In genomic region chr15:38885001-38885400, GRCh38 we compare ENCODE assay signal across 19 cellular contexts.
DNase-seq lines count a peak whose midpoint lies in the region; TF ChIP-seq lines count a peak whose summit lies in the region.
"Had no signal": no experiment of that assay in that cellular context is flagged by ENCODE, and none has a peak within 500 bp of the region (broad histone marks: within the 10 kb centered on the region; RNA-seq: fewer than 3 reads in every experiment).

No MANE protein-coding gene starts in this region.

- H3K27me3 Mint-ChIP-seq in neural crest cell (ENCODE audit: low read depth): no peaks in the 10 kb centered on the region
- H3K27me3 Mint-ChIP-seq: type B pancreatic cell had no signal

- H3K4me1 ChIP-seq in SJCRH30 (peaks cover 65% of the 10 kb centered on the region), esophagus squamous epithelium (peaks cover 0 to 26% (median 0%) of the 10 kb centered on the region in 3 donors)

- no peaks in the 10 kb centered on the region for H3K27me3 ChIP-seq in SJCRH30
- no peaks in the 10 kb centered on the region for H3K27me3 ChIP-seq in esophagus squamous epithelium

- H3K4me1 Mint-ChIP-seq in neural crest cell: peaks cover 16% of the 10 kb centered on the region
- H3K4me1 Mint-ChIP-seq: B cell, H9 had no signal

- H3K27ac ChIP-seq in SJCRH30: peak overlapping the region; percentile 94
- H3K27ac ChIP-seq in esophagus squamous epithelium: peak overlapping the region in 3 of 4 donors; percentile 45 to 71 (median 53)
- H3K27ac ChIP-seq: KMS-11 had no signal

- H3K27ac Mint-ChIP-seq in neural crest cell (ENCODE audit: unreplicated experiment): peak overlapping the region; percentile 79
- H3K27ac Mint-ChIP-seq: activated T-cell treated with anti-CD3 and anti-CD28 coated beads, Interleukin-2, amount 50 U/mL, for 72 hours; B cell; natural killer cell treated with Interleukin-12 subunit alpha and Interleukin-12 subunit beta and Interleukin-15 and Interleukin-18, amount 100 ng/mL, for 72 hours; type B pancreatic cell had no signal

- intact Hi-C loops in esophagus squamous epithelium (cut with DNase I): no loop called here

- H3K4me3 ChIP-seq in SJCRH30 (peak overlapping the region; percentile 32), esophagus squamous epithelium (no peak overlapping the region)

- TF ChIP-seq POLR2A in esophagus squamous epithelium (IDR thresholded peaks at IDR 0.05): no peak

- TF ChIP-seq CTCF in esophagus squamous epithelium (IDR thresholded peaks at IDR 0.05): no peak
- TF ChIP-seq CTCF in neural crest cell (conservative IDR thresholded peaks at IDR 0.05): no peak

- no peaks in the 10 kb centered on the region for H3K36me3 ChIP-seq in SJCRH30
- no peaks in the 10 kb centered on the region for H3K36me3 ChIP-seq in esophagus squamous epithelium

- H3K9me3 ChIP-seq in SJCRH30 (replicated peaks) (no peaks in the 10 kb centered on the region), esophagus squamous epithelium (no peaks in the 10 kb centered on the region)

- H3K36me3 Mint-ChIP-seq in neural crest cell (ENCODE audit: low read depth): no peaks in the 10 kb centered on the region
- H3K36me3 Mint-ChIP-seq: natural killer cell treated with Interleukin-12 subunit alpha and Interleukin-12 subunit beta and Interleukin-15 and Interleukin-18, amount 100 ng/mL, for 72 hours; type B pancreatic cell had no signal

- 51 to 60% methylated on average over 3 of the region's 3 CpGs for WGBS in esophagus squamous epithelium, 2 donors

- peaks cover 3% of the 10 kb centered on the region for H3K9me3 Mint-ChIP-seq in neural crest cell
- H3K9me3 Mint-ChIP-seq: activated T-cell treated with anti-CD3 and anti-CD28 coated beads, Interleukin-2, amount 50 U/mL, for 72 hours; H9; natural killer cell treated with Interleukin-12 subunit alpha and Interleukin-12 subunit beta and Interleukin-15 and Interleukin-18, amount 100 ng/mL, for 72 hours had no signal

- H3K4me3 Mint-ChIP-seq in neural crest cell: no peak overlapping the region
- H3K4me3 Mint-ChIP-seq: activated T-cell treated with anti-CD3 and anti-CD28 coated beads, Interleukin-2, amount 50 U/mL, for 72 hours; B cell; H9; natural killer cell treated with Interleukin-12 subunit alpha and Interleukin-12 subunit beta and Interleukin-15 and Interleukin-18, amount 100 ng/mL, for 72 hours; type B pancreatic cell had no signal

- DNase-seq in EL (peak; percentile 58), SJCRH30 (peak; percentile 83 to 87), esophagus squamous epithelium (lab: John Stamatoyannopoulos, UW) (no peak), neural crest cell (ENCODE audit: low read depth, low spot score) (no peak), DMS114 treated with DMSO at 0.1 percent for 48 hours (lab: John Stamatoyannopoulos, UW; ENCODE audit: unreplicated experiment) (no peak), SHP77 treated with DMSO at 0.1 percent for 48 hours (lab: John Stamatoyannopoulos, UW) (no peak), GM19238 (ENCODE audit: insufficient read length, low spot score) (no peak)
- DNase-seq in stimulated activated naive CD4-positive, alpha-beta T cell (lab: John Stamatoyannopoulos, UW): no peak
- DNase-seq: activated CD4-positive, alpha-beta T cell treated with anti-CD3 and anti-CD28 coated beads, Interleukin-2, amount 50 U/mL, for 48 hours; activated T-cell treated with anti-CD3 and anti-CD28 coated beads, Interleukin-2, amount 50 U/mL, for 72 hours; DMS 273 treated with DMSO at 0.1 percent for 48 hours; H9; NCI-H1436; retina; stimulated activated CD4-positive, alpha-beta T cell treated with anti-CD3 and anti-CD28 coated beads, Interleukin-4, amount 100 ng/mL, for 24 hours had no signal

Comparison
In these comparisons a context has a peak if more than half of its experiments do, and no peak if none do; other contexts are left out.
1. DNase-seq: peak in EL (single experiment) and SJCRH30 (2 of 2); none in esophagus squamous epithelium (single experiment), neural crest cell (single experiment), DMS114 treated with DMSO at 0.1 percent for 48 hours (single experiment), SHP77 treated with DMSO at 0.1 percent for 48 hours (single experiment), stimulated activated naive CD4-positive, alpha-beta T cell (0 of 6) and GM19238 (single experiment).